1 cellular context compared by ENCODE assay signal in the genomic region with DNA sequence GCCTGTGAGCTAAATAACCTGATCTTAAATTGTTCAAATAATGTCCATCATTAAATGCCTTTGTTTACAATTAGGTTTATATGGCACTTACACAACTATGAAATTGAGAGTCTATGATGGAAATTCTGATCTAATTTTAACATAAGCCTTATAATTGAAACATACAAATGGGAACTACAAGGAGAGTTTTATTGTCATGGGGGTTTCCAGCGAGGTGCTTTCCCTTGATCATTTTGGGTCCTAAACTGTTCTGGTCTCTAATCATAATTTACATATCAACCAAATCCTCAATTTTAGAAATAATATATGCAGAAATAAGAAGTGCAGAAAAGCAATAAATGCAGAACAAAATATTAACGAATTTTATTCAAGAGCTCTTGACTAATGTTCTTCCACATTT.
A peak's percentile ranks its signal among the peaks of the same experiment; 100 is the strongest.
TF ChIP-seq lines count a peak whose summit lies in the region.

No MANE protein-coding gene starts in this region.

TF ChIP-seq in GM12878, 131 proteins besides CTCF, POLR2A, EP300 and RAD21 (continued from another document):
- no peak for TF ChIP-seq TCF3 (IDR thresholded peaks at IDR 0.05; ENCODE audit: borderline replicate concordance, insufficient read depth, low read depth, low read length)
- TF ChIP-seq, protein P1, sequence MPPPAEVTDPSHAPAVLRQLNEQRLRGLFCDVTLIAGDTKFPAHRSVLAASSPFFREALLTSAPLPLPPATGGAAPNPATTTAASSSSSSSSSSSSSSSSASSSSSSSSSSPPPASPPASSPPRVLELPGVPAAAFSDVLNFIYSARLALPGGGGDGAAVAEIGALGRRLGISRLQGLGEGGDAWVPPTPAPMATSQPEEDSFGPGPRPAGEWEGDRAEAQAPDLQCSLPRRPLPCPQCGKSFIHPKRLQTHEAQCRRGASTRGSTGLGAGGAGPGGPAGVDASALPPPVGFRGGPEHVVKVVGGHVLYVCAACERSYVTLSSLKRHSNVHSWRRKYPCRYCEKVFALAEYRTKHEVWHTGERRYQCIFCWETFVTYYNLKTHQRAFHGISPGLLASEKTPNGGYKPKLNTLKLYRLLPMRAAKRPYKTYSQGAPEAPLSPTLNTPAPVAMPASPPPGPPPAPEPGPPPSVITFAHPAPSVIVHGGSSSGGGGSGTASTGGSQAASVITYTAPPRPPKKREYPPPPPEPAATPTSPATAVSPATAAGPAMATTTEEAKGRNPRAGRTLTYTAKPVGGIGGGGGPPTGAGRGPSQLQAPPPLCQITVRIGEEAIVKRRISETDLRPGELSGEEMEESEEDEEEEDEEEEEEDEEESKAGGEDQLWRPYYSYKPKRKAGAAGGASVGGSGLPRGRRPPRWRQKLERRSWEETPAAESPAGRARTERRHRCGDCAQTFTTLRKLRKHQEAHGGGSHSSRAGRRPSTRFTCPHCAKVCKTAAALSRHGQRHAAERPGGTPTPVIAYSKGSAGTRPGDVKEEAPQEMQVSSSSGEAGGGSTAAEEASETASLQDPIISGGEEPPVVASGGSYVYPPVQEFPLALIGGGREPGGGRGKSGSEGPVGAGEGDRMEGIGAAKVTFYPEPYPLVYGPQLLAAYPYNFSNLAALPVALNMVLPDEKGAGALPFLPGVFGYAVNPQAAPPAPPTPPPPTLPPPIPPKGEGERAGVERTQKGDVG (CRISPR knock-in tag; IDR thresholded peaks at IDR 0.05): no peak
- TF ChIP-seq MEF2A (IDR thresholded peaks at IDR 0.05; ENCODE audit: insufficient read depth, low read depth, low read length): 0 out of 2 replicates have a peak, but pooled peaks have one; percentile 56
- 0 out of 2 replicates have a peak, but pooled peaks have one; percentile 17 for TF ChIP-seq ATF7 (IDR thresholded peaks at IDR 0.05; ENCODE audit: low read depth)
- no peak for TF ChIP-seq CHD1 (IDR thresholded peaks at IDR 0.05; ENCODE audit: low read depth, low read length)
- no peak for TF ChIP-seq HDAC6 (IDR thresholded peaks at IDR 0.05; ENCODE audit: unreplicated experiment)
- TF ChIP-seq JUNB (IDR thresholded peaks at IDR 0.05): 0 out of 2 replicates have a peak, but pooled peaks have one; percentile 10
